ENCODE assay signal across 1 cellular context in genomic region chr3:159964166-159964973, GRCh38.
TF ChIP-seq lines count a peak whose summit lies in the region.

No MANE protein-coding gene starts in this region.

TF ChIP-seq in WTC11, 78 proteins besides CTCF, POLR2A, EP300 and RAD21 (continued from another document):
- TF ChIP-seq E2F1 (CRISPR knock-in tag; IDR thresholded peaks at IDR 0.05) (no peak), ELF4 (CRISPR knock-in tag; IDR thresholded peaks at IDR 0.05; ENCODE audit: low read depth) (no peak), MXD4 (CRISPR knock-in tag; IDR thresholded peaks at IDR 0.05; ENCODE audit: borderline replicate concordance) (no peak), ATF1 (CRISPR knock-in tag; IDR thresholded peaks at IDR 0.05) (no peak), ZNF263 (CRISPR knock-in tag; IDR thresholded peaks at IDR 0.05; ENCODE audit: low read depth) (no peak)
- TF ChIP-seq, protein P1, sequence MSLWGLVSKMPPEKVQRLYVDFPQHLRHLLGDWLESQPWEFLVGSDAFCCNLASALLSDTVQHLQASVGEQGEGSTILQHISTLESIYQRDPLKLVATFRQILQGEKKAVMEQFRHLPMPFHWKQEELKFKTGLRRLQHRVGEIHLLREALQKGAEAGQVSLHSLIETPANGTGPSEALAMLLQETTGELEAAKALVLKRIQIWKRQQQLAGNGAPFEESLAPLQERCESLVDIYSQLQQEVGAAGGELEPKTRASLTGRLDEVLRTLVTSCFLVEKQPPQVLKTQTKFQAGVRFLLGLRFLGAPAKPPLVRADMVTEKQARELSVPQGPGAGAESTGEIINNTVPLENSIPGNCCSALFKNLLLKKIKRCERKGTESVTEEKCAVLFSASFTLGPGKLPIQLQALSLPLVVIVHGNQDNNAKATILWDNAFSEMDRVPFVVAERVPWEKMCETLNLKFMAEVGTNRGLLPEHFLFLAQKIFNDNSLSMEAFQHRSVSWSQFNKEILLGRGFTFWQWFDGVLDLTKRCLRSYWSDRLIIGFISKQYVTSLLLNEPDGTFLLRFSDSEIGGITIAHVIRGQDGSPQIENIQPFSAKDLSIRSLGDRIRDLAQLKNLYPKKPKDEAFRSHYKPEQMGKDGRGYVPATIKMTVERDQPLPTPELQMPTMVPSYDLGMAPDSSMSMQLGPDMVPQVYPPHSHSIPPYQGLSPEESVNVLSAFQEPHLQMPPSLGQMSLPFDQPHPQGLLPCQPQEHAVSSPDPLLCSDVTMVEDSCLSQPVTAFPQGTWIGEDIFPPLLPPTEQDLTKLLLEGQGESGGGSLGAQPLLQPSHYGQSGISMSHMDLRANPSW (CRISPR knock-in tag; conservative IDR thresholded peaks at IDR 0.05; ENCODE audit: low read depth), result no peak
TF ChIP-seq in WTC11: peak in this region for 0.
